ENCODE assay signal across 8 cellular contexts in the genomic region with DNA sequence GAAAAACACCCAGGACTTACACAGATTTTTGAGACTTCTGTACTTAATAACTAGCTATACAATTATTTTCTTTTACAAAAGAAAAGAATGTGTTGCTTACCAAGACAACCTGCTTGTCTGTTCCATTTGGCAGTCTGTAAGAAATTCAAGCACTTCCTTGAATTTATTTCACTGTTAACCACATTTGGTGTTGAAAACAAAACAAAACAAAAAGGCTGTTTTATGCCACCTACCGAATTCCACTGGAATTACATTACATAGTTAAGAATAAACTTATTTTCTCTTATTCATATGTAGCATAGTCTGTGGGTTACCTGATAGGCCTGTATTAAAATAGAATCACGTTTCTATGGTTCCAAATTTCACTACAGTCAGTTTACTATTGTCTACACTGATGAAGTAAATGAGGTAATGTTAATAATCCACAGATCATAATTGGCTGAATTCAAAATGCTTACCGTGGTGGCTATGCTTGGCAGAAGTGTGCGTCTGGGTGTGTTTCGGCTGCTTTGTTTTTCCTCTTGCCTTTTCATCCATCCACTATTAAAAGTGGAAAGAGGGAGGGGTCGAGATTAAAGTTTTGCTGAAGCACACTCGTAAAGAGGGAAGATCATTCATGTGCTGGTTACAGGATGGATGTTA. TPM values are rescaled to one million over a fixed set of nuclear protein-coding genes. Genes with fewer than 3 reads are reported as not detected.
DNase-seq lines count a peak whose midpoint lies in the region; ATAC-seq and TF ChIP-seq lines count a peak whose summit lies in the region.

A gene with protein sequence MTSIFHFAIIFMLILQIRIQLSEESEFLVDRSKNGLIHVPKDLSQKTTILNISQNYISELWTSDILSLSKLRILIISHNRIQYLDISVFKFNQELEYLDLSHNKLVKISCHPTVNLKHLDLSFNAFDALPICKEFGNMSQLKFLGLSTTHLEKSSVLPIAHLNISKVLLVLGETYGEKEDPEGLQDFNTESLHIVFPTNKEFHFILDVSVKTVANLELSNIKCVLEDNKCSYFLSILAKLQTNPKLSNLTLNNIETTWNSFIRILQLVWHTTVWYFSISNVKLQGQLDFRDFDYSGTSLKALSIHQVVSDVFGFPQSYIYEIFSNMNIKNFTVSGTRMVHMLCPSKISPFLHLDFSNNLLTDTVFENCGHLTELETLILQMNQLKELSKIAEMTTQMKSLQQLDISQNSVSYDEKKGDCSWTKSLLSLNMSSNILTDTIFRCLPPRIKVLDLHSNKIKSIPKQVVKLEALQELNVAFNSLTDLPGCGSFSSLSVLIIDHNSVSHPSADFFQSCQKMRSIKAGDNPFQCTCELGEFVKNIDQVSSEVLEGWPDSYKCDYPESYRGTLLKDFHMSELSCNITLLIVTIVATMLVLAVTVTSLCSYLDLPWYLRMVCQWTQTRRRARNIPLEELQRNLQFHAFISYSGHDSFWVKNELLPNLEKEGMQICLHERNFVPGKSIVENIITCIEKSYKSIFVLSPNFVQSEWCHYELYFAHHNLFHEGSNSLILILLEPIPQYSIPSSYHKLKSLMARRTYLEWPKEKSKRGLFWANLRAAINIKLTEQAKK (minus strand): TSS at position 138 of the 642 bp plus-strand sequence. CDS start 5,960 bp downstream, outside the sequence.

- DNase-seq in activated CD4-positive, alpha-beta T cell treated with anti-CD3 and anti-CD28 coated beads for 36 hours = no peak
- DNase-seq in activated CD4-positive, alpha-beta T cell treated with anti-CD3 and anti-CD28 coated beads for 4 hours = no peak
- no peak for DNase-seq in RWPE2 (ENCODE audit: low spot score)
- DNase-seq in coronary artery (ENCODE audit: low spot score) = no peak
- DNase-seq in medulla oblongata (ENCODE audit: extremely low spot score) = peak; percentile 87
- DNase-seq in thoracic aorta (ENCODE audit: low spot score) = no peak

- H3K27ac Mint-ChIP-seq in activated CD4-positive, alpha-beta T cell treated with anti-CD3 and anti-CD28 coated beads for 36 hours = peak within 1 kb of the TSS; percentile 88

- H3K27me3 ChIP-seq in RWPE2 (ENCODE audit: insufficient read depth, poor library complexity, severe bottlenecking) (no peaks in the 10 kb centered on the region), thoracic aorta (replicated peaks; ENCODE audit: insufficient read depth) (no peaks in the 10 kb centered on the region)

- H3K4me3 Mint-ChIP-seq in activated CD4-positive, alpha-beta T cell treated with anti-CD3 and anti-CD28 coated beads for 36 hours = peak within 1 kb of the TSS; percentile 64

- H3K27ac ChIP-seq in RWPE2 (ENCODE audit: poor library complexity, severe bottlenecking) (no peak within 1 kb of the TSS), coronary artery (peak within 1 kb of the TSS; percentile 51 to 81), thoracic aorta (peak within 1 kb of the TSS; percentile 54 to 68)

- no peaks in the 10 kb centered on the region for H3K9me3 ChIP-seq in RWPE2 (ENCODE audit: severe bottlenecking)
- no peaks in the 10 kb centered on the region for H3K9me3 ChIP-seq in thoracic aorta

- H3K9me3 Mint-ChIP-seq in activated CD4-positive, alpha-beta T cell treated with anti-CD3 and anti-CD28 coated beads for 36 hours (ENCODE audit: low read depth) = peaks cover 20% of the 10 kb centered on the region

- H3K4me1 ChIP-seq in RWPE2 (ENCODE audit: insufficient read depth, poor library complexity, severe bottlenecking) = no peaks in the 10 kb centered on the region
- peaks cover 7 to 13% of the 10 kb centered on the region in 2 donors for H3K4me1 ChIP-seq in thoracic aorta (ENCODE audit: control insufficient read depth in 1 of 2, low read depth in 2 of 2)

- H3K4me3 ChIP-seq in RWPE2 (ENCODE audit: severe bottlenecking) (no peak within 1 kb of the TSS), coronary artery (peak within 1 kb of the TSS; percentile 61), thoracic aorta (peak within 1 kb of the TSS; percentile 66)

- peaks cover 24% of the 10 kb centered on the region for H3K4me1 Mint-ChIP-seq in activated CD4-positive, alpha-beta T cell treated with anti-CD3 and anti-CD28 coated beads for 36 hours

- peak; percentile 82 for ATAC-seq in activated CD4-positive, alpha-beta T cell treated with anti-CD3 and anti-CD28 coated beads for 36 hours
- ATAC-seq in HG03135 (IDR thresholded peaks at IDR 0.05; ENCODE audit: unreplicated experiment) = peak; percentile 40
- ATAC-seq in RWPE2 (ENCODE audit: low read depth) = no peak
- no peak for ATAC-seq in thoracic aorta (ENCODE audit: insufficient number of reproducible peaks, low FRiP score, low read depth)
- ATAC-seq in GM21619 (IDR thresholded peaks at IDR 0.05; ENCODE audit: unreplicated experiment) = no peak

- H3K36me3 Mint-ChIP-seq in activated CD4-positive, alpha-beta T cell treated with anti-CD3 and anti-CD28 coated beads for 36 hours (ENCODE audit: low read depth) = peaks cover 27% of the 10 kb centered on the region

- no peaks in the 10 kb centered on the region for H3K36me3 ChIP-seq in RWPE2 (ENCODE audit: low read depth)
- H3K36me3 ChIP-seq in thoracic aorta = peaks cover 5% of the 10 kb centered on the region

- TF ChIP-seq CTCF in RWPE2 (IDR thresholded peaks at IDR 0.05; ENCODE audit: poor library complexity, severe bottlenecking) (peak; percentile 76), coronary artery (IDR thresholded peaks at IDR 0.05) (peak; percentile 42), thoracic aorta (IDR thresholded peaks at IDR 0.05) (peak; percentile 55)

- no peaks in the 10 kb centered on the region for H3K27me3 Mint-ChIP-seq in activated CD4-positive, alpha-beta T cell treated with anti-CD3 and anti-CD28 coated beads for 36 hours

- POLR2A ChIA-PET in activated CD4-positive, alpha-beta T cell treated with anti-CD3 and anti-CD28 coated beads for 36 hours (lab: Charles Lee) = no interaction called here

- intact Hi-C loops in activated CD4-positive, alpha-beta T cell treated with anti-CD3 and anti-CD28 coated beads for 36 hours (cut with DNase I, micrococcal nuclease) = loop anchor here (1.0 to 2.0 kb wide), 4 partner anchors 45 to 52 kb away; a partner anchor contains a TSS

- CTCF ChIA-PET in activated CD4-positive, alpha-beta T cell treated with anti-CD3 and anti-CD28 coated beads for 36 hours (lab: Charles Lee) = interaction anchor here (0.5 to 4.4 kb wide), 30 partner anchors 8 to 589 kb away, joined by 3 to 41 read pairs (median 4); a partner anchor contains a TSS

RNA-seq across cellular contexts. Expression of the gene that starts here (rescaled TPM):
- 1 to 10 TPM; 1.5 to 1.7 TPM for total RNA-seq in activated CD4-positive, alpha-beta T cell treated with anti-CD3 and anti-CD28 coated beads for 36 hours
- 10 to 100 TPM; 16.1 to 36.3 TPM for total RNA-seq in thoracic aorta

Comparison
In these comparisons a context has a peak if more than half of its experiments do, and no peak if none do; other contexts are left out.
1. RNA of the gene that starts here (total RNA-seq): 16.1 to 36.3 TPM in thoracic aorta; 1.5 to 1.7 TPM in activated CD4-positive, alpha-beta T cell treated with anti-CD3 and anti-CD28 coated beads for 36 hours; every median in the first group is over 4 times any median in the second.
2. ATAC-seq: peak in activated CD4-positive, alpha-beta T cell treated with anti-CD3 and anti-CD28 coated beads for 36 hours (single experiment) and HG03135 (single experiment); none in RWPE2 (single experiment), thoracic aorta (single experiment) and GM21619 (single experiment).
3. Peak in every context shown above with its lines, with median percentiles within 50 percentile points of each other: CTCF ChIP-seq.